Comparison of ENCODE assay signal across 9 cellular contexts in the genomic region with DNA sequence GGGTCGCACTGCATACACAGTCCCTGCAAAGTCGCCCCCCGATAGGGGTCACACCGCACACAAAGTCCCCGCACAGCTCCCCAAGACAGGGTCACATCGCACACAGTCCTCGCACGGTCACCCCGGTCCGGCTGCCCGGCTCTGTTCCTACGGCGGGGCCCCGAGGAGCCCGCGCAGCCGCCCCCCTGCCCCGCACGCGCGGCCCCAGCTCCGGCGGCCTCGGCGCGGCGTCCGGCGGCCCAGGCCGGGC. TPM values are rescaled to one million over a fixed set of nuclear protein-coding genes. Genes with fewer than 3 reads are reported as not detected.
A peak's percentile ranks its signal among the peaks of the same experiment; 100 is the strongest.
DNase-seq lines count a peak whose midpoint lies in the region; ATAC-seq and TF ChIP-seq lines count a peak whose summit lies in the region.
"Had no signal": no experiment of that assay in that cellular context is flagged by ENCODE, and none has a peak within 500 bp of the region (broad histone marks: within the 10 kb centered on the region; RNA-seq: fewer than 3 reads in every experiment).

No MANE protein-coding gene starts in this region.

- H3K9me3 Mint-ChIP-seq in memory B cell = peaks cover 2% of the 10 kb centered on the region

- H3K4me3 Mint-ChIP-seq in memory B cell = peak overlapping the region; percentile 89

- TF ChIP-seq POLR2A in uterus (IDR thresholded peaks at IDR 0.05) = no peak

- in situ Hi-C loops in brain microvascular endothelial cell (cut with HindIII; ENCODE audit: low pct_ligation_motif_present, low sequenced_read_pairs) = no loop called here

- H3K4me3 ChIP-seq in brain microvascular endothelial cell (ENCODE audit: low read depth, low read length) (peak overlapping the region; percentile 99), uterus (peak overlapping the region; percentile 53 to 87)

- TF ChIP-seq CTCF in C4-2B (conservative IDR thresholded peaks at IDR 0.05) (no peak), brain microvascular endothelial cell (IDR thresholded peaks at IDR 0.05; ENCODE audit: low read depth, low read length, missing control alignments) (no peak), uterus (IDR thresholded peaks at IDR 0.05) (no peak)

- no peaks in the 10 kb centered on the region for H3K27me3 ChIP-seq in brain microvascular endothelial cell (replicated peaks)
- H3K27me3 ChIP-seq in uterus = no peaks in the 10 kb centered on the region

- peak overlapping the region; percentile 82 for H3K27ac Mint-ChIP-seq in memory B cell

- H3K36me3 Mint-ChIP-seq in memory B cell = no peaks in the 10 kb centered on the region

- intact Hi-C loops in uterus (cut with DNase I; ENCODE audit: low total_unique reads) = no loop called here

- peak overlapping the region; percentile 95 for H3K27ac ChIP-seq in C4-2B
- peak overlapping the region; percentile 98 for H3K27ac ChIP-seq in brain microvascular endothelial cell
- peak overlapping the region; percentile 88 to 97 for H3K27ac ChIP-seq in uterus

- H3K27me3 Mint-ChIP-seq in memory B cell = peaks cover 2% of the 10 kb centered on the region

- peaks cover 39% of the 10 kb centered on the region for H3K4me1 Mint-ChIP-seq in memory B cell

- H3K4me1 ChIP-seq in uterus = peaks cover 6 to 10% of the 10 kb centered on the region in 2 donors

- peak; percentile 22 for ATAC-seq in HG03439 (IDR thresholded peaks at IDR 0.05; ENCODE audit: unreplicated experiment)
- ATAC-seq in memory B cell (ENCODE audit: low read depth) = no peak
- no peak for ATAC-seq in GM19023 (IDR thresholded peaks at IDR 0.05; ENCODE audit: unreplicated experiment)
- ATAC-seq in GM18867 (IDR thresholded peaks at IDR 0.05; ENCODE audit: unreplicated experiment) = no peak

- DNase-seq in brain microvascular endothelial cell = no peak
- no peak for DNase-seq in memory B cell (ENCODE audit: low spot score in 2 of 2)
- DNase-seq in uterus = peak in 1 of 2 donors; percentile 41
- DNase-seq in dermis blood vessel endothelial cell = no peak

- peaks cover 9% of the 10 kb centered on the region for H3K36me3 ChIP-seq in brain microvascular endothelial cell (replicated peaks)
- H3K36me3 ChIP-seq in uterus = no peaks in the 10 kb centered on the region

- H3K9me3 ChIP-seq in uterus = no peaks in the 10 kb centered on the region

RNA-seq across cellular contexts. Expression of a gene that starts 0.3 kb away (rescaled TPM):
- total RNA-seq in uterus (10 to 100 TPM in 2 of 4 donors, 1 to 10 TPM in 2; 8.7 to 55.4 (median 10.7) TPM), dermis blood vessel endothelial cell (19.7 and 37.7 TPM in 2 replicates)

RNA-seq across cellular contexts. Expression of a gene that starts 22.8 kb away (rescaled TPM):
- not detected for total RNA-seq in uterus
- under 0.01 TPM in 1 of 2 replicates, not detected in the other for total RNA-seq in dermis blood vessel endothelial cell
- total RNA-seq: lung microvascular endothelial cell had no signal
